In genomic region chr19:41914191-41914834, GRCh38 we compare ENCODE assay signal across 21 cellular contexts. TPM values are rescaled to one million over a fixed set of nuclear protein-coding genes. Genes with fewer than 3 reads are reported as not detected.
DNase-seq lines count a peak whose midpoint lies in the region; ATAC-seq, FAIRE-seq and TF ChIP-seq lines count a peak whose summit lies in the region.
"Had no signal": no experiment of that assay in that cellular context is flagged by ENCODE, and none has a peak within 500 bp of the region (broad histone marks: within the 10 kb centered on the region; RNA-seq: fewer than 3 reads in every experiment).

No MANE protein-coding gene starts in this region.

- no peaks in the 10 kb centered on the region for H3K9me3 Mint-ChIP-seq in activated naive CD8-positive, alpha-beta T cell treated with anti-CD3 and anti-CD28 coated beads, Interleukin-2, amount 10 ng/mL, durations not matched to agents 7 days and 5 days
- H3K9me3 Mint-ChIP-seq in activated naive CD8-positive, alpha-beta T cell treated with anti-CD3 and anti-CD28 coated beads for 36 hours = no peaks in the 10 kb centered on the region
- no peaks in the 10 kb centered on the region for H3K9me3 Mint-ChIP-seq in memory B cell
- no peaks in the 10 kb centered on the region for H3K9me3 Mint-ChIP-seq in stimulated activated naive B cell treated with anti-CD40 and anti-IgM and Interleukin-4, amounts not matched to agents 10 μg/mL and 1 μg/mL and 100 μg/mL, for 72 hours
- H3K9me3 Mint-ChIP-seq in activated CD8-positive, alpha-beta T cell treated with anti-CD3 and anti-CD28 coated beads, Interleukin-2, amount 10 ng/mL, durations not matched to agents 7 days and 5 days (ENCODE audit: insufficient read depth) = no peaks in the 10 kb centered on the region
- H3K9me3 Mint-ChIP-seq: HFFc6 had no signal

- CTCF ChIA-PET in GM12878 (lab: Yijun Ruan, JAX) = no interaction called here
- CTCF ChIA-PET in activated CD8-positive, alpha-beta T cell treated with anti-CD3 and anti-CD28 coated beads, Interleukin-2, amount 10 ng/mL, durations not matched to agents 7 days and 5 days (lab: Charles Lee) = no interaction called here

- 34% methylated on average over 7 of the region's 11 CpGs for WGBS in GM12878 (ENCODE audit: insufficient coverage, insufficient replicate concordance, low lambda C conversion rate, missing lambda C conversion rate)

- peaks cover 6% of the 10 kb centered on the region; the same call in 1 of the 2 replicates for H4K20me1 ChIP-seq in GM12878 (ENCODE audit: control insufficient read depth, insufficient read depth)

- no peak for TF ChIP-seq EP300 in GM12878 (IDR thresholded peaks at IDR 0.05; ENCODE audit: borderline replicate concordance in 1 of 2, control insufficient read depth in 1 of 2, low read depth in 2 of 2, low read length in 2 of 2)

- H3K4me1 Mint-ChIP-seq in activated naive CD8-positive, alpha-beta T cell treated with anti-CD3 and anti-CD28 coated beads, Interleukin-2, amount 10 ng/mL, durations not matched to agents 7 days and 5 days = peaks cover 9% of the 10 kb centered on the region
- peaks cover 21% of the 10 kb centered on the region for H3K4me1 Mint-ChIP-seq in activated naive CD8-positive, alpha-beta T cell treated with anti-CD3 and anti-CD28 coated beads for 36 hours
- peaks cover 35% of the 10 kb centered on the region for H3K4me1 Mint-ChIP-seq in memory B cell
- H3K4me1 Mint-ChIP-seq in stimulated activated naive B cell treated with anti-CD40 and anti-IgM and Interleukin-4, amounts not matched to agents 10 μg/mL and 1 μg/mL and 100 μg/mL, for 72 hours = peaks cover 33 to 39% of the 10 kb centered on the region in 2 donors
- H3K4me1 Mint-ChIP-seq in activated CD8-positive, alpha-beta T cell treated with anti-CD3 and anti-CD28 coated beads, Interleukin-2, amount 10 ng/mL, durations not matched to agents 7 days and 5 days (ENCODE audit: low read depth) = peaks cover 6% of the 10 kb centered on the region

- RAD21 ChIA-PET in GM12878 (lab: Charles Lee; ENCODE audit: unreplicated experiment) = no interaction called here

- no peak for ATAC-seq in activated naive CD8-positive, alpha-beta T cell treated with anti-CD3 and anti-CD28 coated beads, Interleukin-2, amount 10 ng/mL, durations not matched to agents 7 days and 5 days (ENCODE audit: low read depth)
- ATAC-seq in GM12878 (no peak), memory B cell (ENCODE audit: low read depth) (no peak)
- no peak for ATAC-seq in stimulated activated naive B cell treated with anti-CD40 and anti-IgM and Interleukin-4, amounts not matched to agents 10 μg/mL and 1 μg/mL and 100 μg/mL, for 72 hours (replicated peaks)
- ATAC-seq in activated CD8-positive, alpha-beta T cell treated with anti-CD3 and anti-CD28 coated beads, Interleukin-2, amount 10 ng/mL, durations not matched to agents 7 days and 5 days = no peak

- POLR2A ChIA-PET in activated naive CD8-positive, alpha-beta T cell treated with anti-CD3 and anti-CD28 coated beads, Interleukin-2, amount 10 ng/mL, durations not matched to agents 7 days and 5 days (lab: Charles Lee) = no interaction called here
- POLR2A ChIA-PET in GM12878 (lab: Charles Lee) = no interaction called here
- POLR2A ChIA-PET in activated CD8-positive, alpha-beta T cell treated with anti-CD3 and anti-CD28 coated beads, Interleukin-2, amount 10 ng/mL, durations not matched to agents 7 days and 5 days (lab: Charles Lee) = no interaction called here

- H3K9me3 ChIP-seq in GM12878 (replicated peaks; ENCODE audit: control insufficient read depth, insufficient read depth, low read length) = no peaks in the 10 kb centered on the region; the same call in 2 of the 3 replicates
- no peaks in the 10 kb centered on the region for H3K9me3 ChIP-seq in uterus
- H3K9me3 ChIP-seq: BE2C, Peyer's patch had no signal

- DNase-seq in activated naive CD8-positive, alpha-beta T cell treated with anti-CD3 and anti-CD28 coated beads, Interleukin-2, amount 10 ng/mL, durations not matched to agents 7 days and 5 days = no peak
- DNase-seq in activated naive CD8-positive, alpha-beta T cell treated with anti-CD3 and anti-CD28 coated beads for 36 hours = no peak
- DNase-seq in GM12878 (ENCODE audit: low read depth, low spot score) (no peak), memory B cell (ENCODE audit: low spot score in 2 of 2) (no peak), SIG-M5 (lab: John Stamatoyannopoulos, UW) (no peak), uterus (no peak)
- DNase-seq in stimulated activated naive B cell treated with anti-CD40 and anti-IgM and Interleukin-4, amounts not matched to agents 10 μg/mL and 1 μg/mL and 100 μg/mL, for 72 hours = no peak
- no peak for DNase-seq in activated CD8-positive, alpha-beta T cell treated with anti-CD3 and anti-CD28 coated beads, Interleukin-2, amount 10 ng/mL, durations not matched to agents 7 days and 5 days
- DNase-seq: BE2C; CD4-positive, CD25-positive, alpha-beta regulatory T cell; HFFc6; NCI-H1436; NCI-H2029; NCI-H2171 treated with DMSO at 0.1 percent for 48 hours; NCI-H446; NCI-H526 treated with DMSO at 0.1 percent for 48 hours; Peyer's patch had no signal

- H3K27me3 Mint-ChIP-seq in activated naive CD8-positive, alpha-beta T cell treated with anti-CD3 and anti-CD28 coated beads, Interleukin-2, amount 10 ng/mL, durations not matched to agents 7 days and 5 days = peaks cover 24% of the 10 kb centered on the region
- H3K27me3 Mint-ChIP-seq in activated naive CD8-positive, alpha-beta T cell treated with anti-CD3 and anti-CD28 coated beads for 36 hours = peaks cover 28% of the 10 kb centered on the region
- H3K27me3 Mint-ChIP-seq in memory B cell = peaks cover 15% of the 10 kb centered on the region
- peaks cover 12 to 20% of the 10 kb centered on the region in 2 donors for H3K27me3 Mint-ChIP-seq in stimulated activated naive B cell treated with anti-CD40 and anti-IgM and Interleukin-4, amounts not matched to agents 10 μg/mL and 1 μg/mL and 100 μg/mL, for 72 hours
- peaks cover 24% of the 10 kb centered on the region for H3K27me3 Mint-ChIP-seq in activated CD8-positive, alpha-beta T cell treated with anti-CD3 and anti-CD28 coated beads, Interleukin-2, amount 10 ng/mL, durations not matched to agents 7 days and 5 days (ENCODE audit: low read depth)

- no peak overlapping the region for H3K27ac Mint-ChIP-seq in activated naive CD8-positive, alpha-beta T cell treated with anti-CD3 and anti-CD28 coated beads, Interleukin-2, amount 10 ng/mL, durations not matched to agents 7 days and 5 days
- H3K27ac Mint-ChIP-seq in activated naive CD8-positive, alpha-beta T cell treated with anti-CD3 and anti-CD28 coated beads for 36 hours = no peak overlapping the region
- H3K27ac Mint-ChIP-seq in memory B cell = peak overlapping the region; percentile 39
- H3K27ac Mint-ChIP-seq in stimulated activated naive B cell treated with anti-CD40 and anti-IgM and Interleukin-4, amounts not matched to agents 10 μg/mL and 1 μg/mL and 100 μg/mL, for 72 hours = no peak overlapping the region
- H3K27ac Mint-ChIP-seq in activated CD8-positive, alpha-beta T cell treated with anti-CD3 and anti-CD28 coated beads, Interleukin-2, amount 10 ng/mL, durations not matched to agents 7 days and 5 days = no peak overlapping the region
- H3K27ac Mint-ChIP-seq: HFFc6 had no signal

- H3K27me3 ChIP-seq in GM12878 (replicated peaks in 1 of 2; ENCODE audit: control insufficient read depth in 2 of 2, insufficient read depth in 2 of 2, low read length in 1 of 2) (peaks cover 3 to 4% of the 10 kb centered on the region in 2 experiments; a peak in 3 of 4 replicates), uterus (peaks cover 16 to 43% of the 10 kb centered on the region in 2 donors)

- H3K9ac ChIP-seq in GM12878 (ENCODE audit: control insufficient read depth, insufficient read depth, low read length) = no peak overlapping the region
- H3K9ac ChIP-seq: KMS-11 had no signal

- in situ Hi-C loops in GM12878 (cut with MboI) = no loop called here

- peak; percentile 27 for FAIRE-seq in GM12878 (lab: Jason Lieb, UNC)
- FAIRE-seq: H54 had no signal

- no peaks in the 10 kb centered on the region for H3K4me1 ChIP-seq in GM12878 (ENCODE audit: control insufficient read depth, insufficient read depth, low read length)
- H3K4me1 ChIP-seq in uterus = no peaks in the 10 kb centered on the region
- H3K4me1 ChIP-seq: BE2C had no signal

- TF ChIP-seq CTCF in GM12878 (IDR thresholded peaks at IDR 0.05 in 2 of 3, conservative IDR thresholded peaks at IDR 0.05 in 1 of 3; ENCODE audit: control insufficient read depth in 2 of 3, extremely low read depth in 1 of 3, insufficient read depth in 1 of 3, low read depth in 3 of 3, low read length in 3 of 3) (no peak), uterus (IDR thresholded peaks at IDR 0.05) (no peak)

- BruUV-seq in GM12878 (replicated peaks; lab: Mats Ljungman, UMichigan) = no TSS peak

- no peak overlapping the region for H2AFZ ChIP-seq in GM12878 (ENCODE audit: control insufficient read depth, low read depth, low read length)

- H3K4me3 ChIP-seq in GM12878 = no peak overlapping the region
- no peak overlapping the region for H3K4me3 ChIP-seq in uterus
- H3K4me3 ChIP-seq: Peyer's patch had no signal

- SMC1A ChIA-PET in GM12878 (lab: Charles Lee; ENCODE audit: uncharacterized antibody, unreplicated experiment) = no interaction called here

- H3K27ac ChIP-seq in GM12878 (ENCODE audit: control insufficient read depth, insufficient read depth) = no peak overlapping the region
- no peak overlapping the region for H3K27ac ChIP-seq in uterus
- H3K27ac ChIP-seq: KMS-11, Peyer's patch had no signal

- TF ChIP-seq POLR2A in GM12878 (IDR thresholded peaks at IDR 0.05; ENCODE audit: low read depth, low read length) (no peak), uterus (IDR thresholded peaks at IDR 0.05) (no peak)

- no peak for TF ChIP-seq RAD21 in GM12878 (IDR thresholded peaks at IDR 0.05; ENCODE audit: insufficient read depth, low read depth, low read length)

- intact Hi-C loops in GM12878 (cut with micrococcal nuclease; ENCODE audit: unreplicated experiment) (no loop called here), uterus (cut with DNase I; ENCODE audit: low total_unique reads) (no loop called here)

- peaks cover 7% of the 10 kb centered on the region for H3K36me3 Mint-ChIP-seq in activated naive CD8-positive, alpha-beta T cell treated with anti-CD3 and anti-CD28 coated beads, Interleukin-2, amount 10 ng/mL, durations not matched to agents 7 days and 5 days
- no peaks in the 10 kb centered on the region for H3K36me3 Mint-ChIP-seq in activated naive CD8-positive, alpha-beta T cell treated with anti-CD3 and anti-CD28 coated beads for 36 hours
- H3K36me3 Mint-ChIP-seq in memory B cell = peaks cover 2% of the 10 kb centered on the region
- H3K36me3 Mint-ChIP-seq in stimulated activated naive B cell treated with anti-CD40 and anti-IgM and Interleukin-4, amounts not matched to agents 10 μg/mL and 1 μg/mL and 100 μg/mL, for 72 hours = peaks cover 0 to 11% of the 10 kb centered on the region in 2 donors
- peaks cover 6% of the 10 kb centered on the region for H3K36me3 Mint-ChIP-seq in activated CD8-positive, alpha-beta T cell treated with anti-CD3 and anti-CD28 coated beads, Interleukin-2, amount 10 ng/mL, durations not matched to agents 7 days and 5 days (ENCODE audit: low read depth)
- H3K36me3 Mint-ChIP-seq: CD4-positive, CD25-positive, alpha-beta regulatory T cell had no signal

- H3K36me3 ChIP-seq in GM12878 (ENCODE audit: control insufficient read depth in 2 of 2, insufficient read depth in 2 of 2, low read length in 1 of 2) (no peaks in the 10 kb centered on the region), uterus (no peaks in the 10 kb centered on the region)
- H3K36me3 ChIP-seq: BE2C, Peyer's patch had no signal

- H3K79me2 ChIP-seq in GM12878 (ENCODE audit: control insufficient read depth, insufficient read depth, low read length) = no peaks in the 10 kb centered on the region

- H3K4me3 Mint-ChIP-seq in activated naive CD8-positive, alpha-beta T cell treated with anti-CD3 and anti-CD28 coated beads, Interleukin-2, amount 10 ng/mL, durations not matched to agents 7 days and 5 days = peak overlapping the region; percentile 2
- no peak overlapping the region for H3K4me3 Mint-ChIP-seq in activated naive CD8-positive, alpha-beta T cell treated with anti-CD3 and anti-CD28 coated beads for 36 hours
- H3K4me3 Mint-ChIP-seq in memory B cell = peak overlapping the region; percentile 11
- H3K4me3 Mint-ChIP-seq in stimulated activated naive B cell treated with anti-CD40 and anti-IgM and Interleukin-4, amounts not matched to agents 10 μg/mL and 1 μg/mL and 100 μg/mL, for 72 hours = peak overlapping the region; percentile 3 to 31
- H3K4me3 Mint-ChIP-seq in activated CD8-positive, alpha-beta T cell treated with anti-CD3 and anti-CD28 coated beads, Interleukin-2, amount 10 ng/mL, durations not matched to agents 7 days and 5 days = no peak overlapping the region
- H3K4me3 Mint-ChIP-seq: HFFc6 had no signal

- no peak overlapping the region for H3K4me2 ChIP-seq in GM12878 (ENCODE audit: control insufficient read depth, insufficient read depth)
- H3K4me2 ChIP-seq: KMS-11 had no signal

RNA-seq across cellular contexts. Expression of gene ERFL, which starts 13.9 kb away (rescaled TPM):
- total RNA-seq in activated naive CD8-positive, alpha-beta T cell treated with anti-CD3 and anti-CD28 coated beads, Interleukin-2, amount 10 ng/mL, durations not matched to agents 7 days and 5 days = 1 to 10 TPM; 4.3 to 4.5 TPM
- total RNA-seq in activated naive CD8-positive, alpha-beta T cell treated with anti-CD3 and anti-CD28 coated beads for 36 hours = 1 to 10 TPM; 1.1 to 1.2 TPM
- 0.83 and 1.2 TPM in 2 replicates for total RNA-seq in GM12878 (2013; cell fraction: nucleolus; rRNA removed)
- total RNA-seq in GM12878 (2014; rRNA removed) = 0.11 TPM in 1 of 2 replicates, not detected in the other
- not detected in 2 replicates for total RNA-seq in GM12878 (2014; rRNA removed; fragmentation: Illumina TruSeq; extraction: Trizol)
- total RNA-seq in GM12878 (2021) = 0.10 and 0.19 TPM in 2 replicates
- 0.46 TPM for polyA plus RNA-seq in GM12878 (2011; ENCODE audit: low read depth)
- polyA plus RNA-seq in GM12878 (2011; rRNA removed) = 0.05 TPM in 1 of 2 replicates, not detected in the other
- polyA plus RNA-seq in GM12878 (2011; cell fraction: cytosol; rRNA removed) = 0.04 and 0.10 TPM in 2 replicates
- 1.2 and 1.3 TPM in 2 replicates for polyA plus RNA-seq in GM12878 (2011; cell fraction: nucleus; rRNA removed)
- polyA plus RNA-seq in GM12878 (2012) = 1.00 and 1.4 TPM in 2 replicates
- 0.04 TPM in 1 of 2 replicates, not detected in the other for polyA plus RNA-seq in GM12878 (2014; fragmentation: Illumina TruSeq; extraction: Trizol)
- not detected for polyA plus RNA-seq in GM12878 (2014; fragmentation: Nextera tagmentation; extraction: Ambion mirVana)
- polyA plus RNA-seq in GM12878 (2014; rRNA removed) = 0.10 TPM in 1 of 2 replicates, not detected in the other
- not detected for polyA plus RNA-seq in GM12878 (2016; fragmentation: Nextera tagmentation; extraction: Ambion mirVana)
- polyA minus RNA-seq in GM12878 (2011; rRNA and poly(A)+ RNA removed) = not detected in 2 replicates
- not detected in 2 replicates for polyA minus RNA-seq in GM12878 (2011; cell fraction: cytosol; rRNA and poly(A)+ RNA removed)
- polyA minus RNA-seq in GM12878 (2011; cell fraction: nucleus; rRNA and poly(A)+ RNA removed) = 0.24 TPM in 1 of 2 replicates, not detected in the other
- total RNA-seq in activated CD8-positive, alpha-beta T cell treated with anti-CD3 and anti-CD28 coated beads, Interleukin-2, amount 10 ng/mL, durations not matched to agents 7 days and 5 days = 1 to 10 TPM in 1 of 2 experiments, under 1 TPM in 1; 0.84 to 1.1 TPM
- total RNA-seq in uterus = 1 to 10 TPM in 1 of 4 donors, not detected in 3; 1.7 TPM
- total RNA-seq: M059J had no signal
- polyA plus RNA-seq: CD4-positive, CD25-positive, alpha-beta regulatory T cell had no signal

RNA-seq across cellular contexts. Expression of gene ARHGEF1, which starts 31.3 kb away (rescaled TPM):
- 100 to 1,000 TPM; 807 to 824 TPM for total RNA-seq in activated naive CD8-positive, alpha-beta T cell treated with anti-CD3 and anti-CD28 coated beads, Interleukin-2, amount 10 ng/mL, durations not matched to agents 7 days and 5 days
- 100 to 1,000 TPM; 285 to 295 TPM for total RNA-seq in activated naive CD8-positive, alpha-beta T cell treated with anti-CD3 and anti-CD28 coated beads for 36 hours
- 129 and 142 TPM in 2 replicates for total RNA-seq in GM12878 (2013; cell fraction: nucleolus; rRNA removed)
- 63.3 and 67.8 TPM in 2 replicates for total RNA-seq in GM12878 (2014; rRNA removed)
- 21.2 and 21.7 TPM in 2 replicates for total RNA-seq in GM12878 (2014; rRNA removed; fragmentation: Illumina TruSeq; extraction: Trizol)
- total RNA-seq in GM12878 (2021) = 185 and 207 TPM in 2 replicates
- 58.7 TPM for polyA plus RNA-seq in GM12878 (2011; ENCODE audit: low read depth)
- polyA plus RNA-seq in GM12878 (2011; rRNA removed) = 22.5 and 40.1 TPM in 2 replicates
- polyA plus RNA-seq in GM12878 (2011; cell fraction: cytosol; rRNA removed) = 52.3 and 74.7 TPM in 2 replicates
- polyA plus RNA-seq in GM12878 (2011; cell fraction: nucleus; rRNA removed) = 425 and 583 TPM in 2 replicates
- 158 and 192 TPM in 2 replicates for polyA plus RNA-seq in GM12878 (2012)
- polyA plus RNA-seq in GM12878 (2014; fragmentation: Illumina TruSeq; extraction: Trizol) = 13.4 and 35.3 TPM in 2 replicates
- polyA plus RNA-seq in GM12878 (2014; fragmentation: Nextera tagmentation; extraction: Ambion mirVana) = 1 to 10 TPM; 1.2 to 5.9 TPM
- 151 and 182 TPM in 2 replicates for polyA plus RNA-seq in GM12878 (2014; rRNA removed)
- polyA plus RNA-seq in GM12878 (2016; fragmentation: Nextera tagmentation; extraction: Ambion mirVana) = 100 to 1,000 TPM in 1 of 2 experiments, 10 to 100 TPM in 1; 89.7 to 110 TPM
- polyA minus RNA-seq in GM12878 (2011; rRNA and poly(A)+ RNA removed) = 21.7 and 42.7 TPM in 2 replicates
- polyA minus RNA-seq in GM12878 (2011; cell fraction: cytosol; rRNA and poly(A)+ RNA removed) = 28.9 and 30.2 TPM in 2 replicates
- polyA minus RNA-seq in GM12878 (2011; cell fraction: nucleus; rRNA and poly(A)+ RNA removed) = 40.9 and 71.2 TPM in 2 replicates
- total RNA-seq in activated CD8-positive, alpha-beta T cell treated with anti-CD3 and anti-CD28 coated beads, Interleukin-2, amount 10 ng/mL, durations not matched to agents 7 days and 5 days = 100 to 1,000 TPM; 515 to 537 TPM
- total RNA-seq in uterus = 100 to 1,000 TPM in 1 of 4 donors, 10 to 100 TPM in 3; 13.5 to 118 (median 37.1) TPM

RNA-seq across cellular contexts. Expression of gene CD79A, which starts 37.2 kb away (rescaled TPM):
- 10 to 100 TPM; 28.0 to 29.8 TPM for total RNA-seq in activated naive CD8-positive, alpha-beta T cell treated with anti-CD3 and anti-CD28 coated beads, Interleukin-2, amount 10 ng/mL, durations not matched to agents 7 days and 5 days
- total RNA-seq in activated naive CD8-positive, alpha-beta T cell treated with anti-CD3 and anti-CD28 coated beads for 36 hours = 10 to 100 TPM; 28.8 to 32.2 TPM
- total RNA-seq in GM12878 (2013; cell fraction: nucleolus; rRNA removed) = 163 and 166 TPM in 2 replicates
- 370 and 414 TPM in 2 replicates for total RNA-seq in GM12878 (2014; rRNA removed)
- 243 and 253 TPM in 2 replicates for total RNA-seq in GM12878 (2014; rRNA removed; fragmentation: Illumina TruSeq; extraction: Trizol)
- 357 and 368 TPM in 2 replicates for total RNA-seq in GM12878 (2021)
- polyA plus RNA-seq in GM12878 (2011; ENCODE audit: low read depth) = 302 TPM
- 117 and 280 TPM in 2 replicates for polyA plus RNA-seq in GM12878 (2011; rRNA removed)
- 347 and 501 TPM in 2 replicates for polyA plus RNA-seq in GM12878 (2011; cell fraction: cytosol; rRNA removed)
- polyA plus RNA-seq in GM12878 (2011; cell fraction: nucleus; rRNA removed) = 160 and 176 TPM in 2 replicates
- polyA plus RNA-seq in GM12878 (2012) = 480 and 877 TPM in 2 replicates
- polyA plus RNA-seq in GM12878 (2014; fragmentation: Illumina TruSeq; extraction: Trizol) = 97.1 and 294 TPM in 2 replicates
- polyA plus RNA-seq in GM12878 (2014; fragmentation: Nextera tagmentation; extraction: Ambion mirVana) = 10 to 100 TPM; 38.8 to 76.5 TPM
- polyA plus RNA-seq in GM12878 (2014; rRNA removed) = 400 and 502 TPM in 2 replicates
- 100 to 1,000 TPM; 268 to 283 TPM for polyA plus RNA-seq in GM12878 (2016; fragmentation: Nextera tagmentation; extraction: Ambion mirVana)
- 144 and 359 TPM in 2 replicates for polyA minus RNA-seq in GM12878 (2011; rRNA and poly(A)+ RNA removed)
- polyA minus RNA-seq in GM12878 (2011; cell fraction: cytosol; rRNA and poly(A)+ RNA removed) = 143 and 156 TPM in 2 replicates
- polyA minus RNA-seq in GM12878 (2011; cell fraction: nucleus; rRNA and poly(A)+ RNA removed) = 66.9 and 93.6 TPM in 2 replicates
- total RNA-seq in activated CD8-positive, alpha-beta T cell treated with anti-CD3 and anti-CD28 coated beads, Interleukin-2, amount 10 ng/mL, durations not matched to agents 7 days and 5 days = 10 to 100 TPM; 17.4 to 21.5 TPM
- under 1 TPM in 2 of 4 donors, not detected in 2; 0.29 to 0.62 TPM for total RNA-seq in uterus
- total RNA-seq: A172 had no signal

RNA-seq across cellular contexts. Expression of gene RABAC1, which starts 44.8 kb away (rescaled TPM):
- 10 to 100 TPM; 85.3 to 87.3 TPM for total RNA-seq in activated naive CD8-positive, alpha-beta T cell treated with anti-CD3 and anti-CD28 coated beads, Interleukin-2, amount 10 ng/mL, durations not matched to agents 7 days and 5 days
- 10 to 100 TPM; 46.9 to 50.7 TPM for total RNA-seq in activated naive CD8-positive, alpha-beta T cell treated with anti-CD3 and anti-CD28 coated beads for 36 hours
- total RNA-seq in GM12878 (2013; cell fraction: nucleolus; rRNA removed) = 9.6 and 11.0 TPM in 2 replicates
- total RNA-seq in GM12878 (2014; rRNA removed) (90.6 and 104 TPM in 2 replicates), GM12878 (2014; rRNA removed; fragmentation: Illumina TruSeq; extraction: Trizol) (14.1 and 15.6 TPM in 2 replicates), GM12878 (2021) (71.2 and 80.6 TPM in 2 replicates), uterus (100 to 1,000 TPM in 3 of 4 donors, 10 to 100 TPM in 1; 83.0 to 223 (median 178) TPM)
- 57.5 TPM for polyA plus RNA-seq in GM12878 (2011; ENCODE audit: low read depth)
- polyA plus RNA-seq in GM12878 (2011; rRNA removed) (8.3 and 15.9 TPM in 2 replicates), GM12878 (2014; fragmentation: Illumina TruSeq; extraction: Trizol) (5.2 and 11.1 TPM in 2 replicates), GM12878 (2014; fragmentation: Nextera tagmentation; extraction: Ambion mirVana) (10 to 100 TPM; 10.9 to 27.3 TPM), GM12878 (2014; rRNA removed) (115 and 118 TPM in 2 replicates), GM12878 (2016; fragmentation: Nextera tagmentation; extraction: Ambion mirVana) (10 to 100 TPM; 86.9 to 90.4 TPM)
- 41.8 and 54.8 TPM in 2 replicates for polyA plus RNA-seq in GM12878 (2011; cell fraction: cytosol; rRNA removed)
- polyA plus RNA-seq in GM12878 (2011; cell fraction: nucleus; rRNA removed) = 25.1 and 27.7 TPM in 2 replicates
- 69.9 and 85.8 TPM in 2 replicates for polyA plus RNA-seq in GM12878 (2012)
- polyA minus RNA-seq in GM12878 (2011; rRNA and poly(A)+ RNA removed) = 11.8 and 16.9 TPM in 2 replicates
- polyA minus RNA-seq in GM12878 (2011; cell fraction: cytosol; rRNA and poly(A)+ RNA removed) = 4.4 and 4.8 TPM in 2 replicates
- polyA minus RNA-seq in GM12878 (2011; cell fraction: nucleus; rRNA and poly(A)+ RNA removed) = 7.6 and 12.1 TPM in 2 replicates
- 10 to 100 TPM; 63.0 to 63.4 TPM for total RNA-seq in activated CD8-positive, alpha-beta T cell treated with anti-CD3 and anti-CD28 coated beads, Interleukin-2, amount 10 ng/mL, durations not matched to agents 7 days and 5 days

RNA-seq across cellular contexts. Expression of gene RPS19, which starts 54.3 kb away (rescaled TPM):
- total RNA-seq in activated naive CD8-positive, alpha-beta T cell treated with anti-CD3 and anti-CD28 coated beads, Interleukin-2, amount 10 ng/mL, durations not matched to agents 7 days and 5 days = 1,000 to 10,000 TPM; 3,237 to 3,326 TPM
- total RNA-seq in activated naive CD8-positive, alpha-beta T cell treated with anti-CD3 and anti-CD28 coated beads for 36 hours = 1,000 to 10,000 TPM; 3,012 to 3,178 TPM
- total RNA-seq in GM12878 (2013; cell fraction: nucleolus; rRNA removed) = 337 and 389 TPM in 2 replicates
- total RNA-seq in GM12878 (2014; rRNA removed) (2,833 and 3,056 TPM in 2 replicates), GM12878 (2014; rRNA removed; fragmentation: Illumina TruSeq; extraction: Trizol) (4,466 and 4,585 TPM in 2 replicates), GM12878 (2021) (4,047 and 4,139 TPM in 2 replicates), uterus (1,000 to 10,000 TPM in 2 of 4 donors, 100 to 1,000 TPM in 2; 324 to 1,895 (median 1,094) TPM)
- 3,782 TPM for polyA plus RNA-seq in GM12878 (2011; ENCODE audit: low read depth)
- polyA plus RNA-seq in GM12878 (2011; rRNA removed) (2,203 and 3,275 TPM in 2 replicates), GM12878 (2014; fragmentation: Illumina TruSeq; extraction: Trizol) (763 and 2,654 TPM in 2 replicates), GM12878 (2014; fragmentation: Nextera tagmentation; extraction: Ambion mirVana) (1,000 to 10,000 TPM; 5,523 to 5,578 TPM), GM12878 (2014; rRNA removed) (2,615 and 3,329 TPM in 2 replicates), GM12878 (2016; fragmentation: Nextera tagmentation; extraction: Ambion mirVana) (1,000 to 10,000 TPM; 4,207 to 4,390 TPM)
- 6,871 and 7,631 TPM in 2 replicates for polyA plus RNA-seq in GM12878 (2011; cell fraction: cytosol; rRNA removed)
- polyA plus RNA-seq in GM12878 (2011; cell fraction: nucleus; rRNA removed) = 984 and 1,594 TPM in 2 replicates
- 5,988 and 6,622 TPM in 2 replicates for polyA plus RNA-seq in GM12878 (2012)
- 545 and 1,896 TPM in 2 replicates for polyA minus RNA-seq in GM12878 (2011; rRNA and poly(A)+ RNA removed)
- polyA minus RNA-seq in GM12878 (2011; cell fraction: cytosol; rRNA and poly(A)+ RNA removed) = 1,252 and 1,303 TPM in 2 replicates
- polyA minus RNA-seq in GM12878 (2011; cell fraction: nucleus; rRNA and poly(A)+ RNA removed) = 228 and 274 TPM in 2 replicates
- 1,000 to 10,000 TPM; 3,024 to 3,056 TPM for total RNA-seq in activated CD8-positive, alpha-beta T cell treated with anti-CD3 and anti-CD28 coated beads, Interleukin-2, amount 10 ng/mL, durations not matched to agents 7 days and 5 days

Comparison
In these comparisons a context has a peak if more than half of its experiments do, and no peak if none do; other contexts are left out.
1. H3K4me3 Mint-ChIP-seq: peak in activated naive CD8-positive, alpha-beta T cell treated with anti-CD3 and anti-CD28 coated beads, Interleukin-2, amount 10 ng/mL, durations not matched to agents 7 days and 5 days (single experiment), memory B cell (single experiment) and stimulated activated naive B cell treated with anti-CD40 and anti-IgM and Interleukin-4, amounts not matched to agents 10 μg/mL and 1 μg/mL and 100 μg/mL, for 72 hours (2 of 2); none in activated naive CD8-positive, alpha-beta T cell treated with anti-CD3 and anti-CD28 coated beads for 36 hours (single experiment) and activated CD8-positive, alpha-beta T cell treated with anti-CD3 and anti-CD28 coated beads, Interleukin-2, amount 10 ng/mL, durations not matched to agents 7 days and 5 days (single experiment).
2. RNA of gene CD79A, which starts 37.2 kb away (total RNA-seq): 163 to 414 TPM in GM12878, 28.8 to 32.2 TPM in activated naive CD8-positive, alpha-beta T cell treated with anti-CD3 and anti-CD28 coated beads for 36 hours, 28.0 to 29.8 TPM in activated naive CD8-positive, alpha-beta T cell treated with anti-CD3 and anti-CD28 coated beads, Interleukin-2, amount 10 ng/mL, durations not matched to agents 7 days and 5 days and 17.4 to 21.5 TPM in activated CD8-positive, alpha-beta T cell treated with anti-CD3 and anti-CD28 coated beads, Interleukin-2, amount 10 ng/mL, durations not matched to agents 7 days and 5 days; 0.29 to 0.62 TPM in uterus; every median in the first group is over 10 times any median in the second.